Comparison of ENCODE assay signal across 9 cellular contexts in genomic region chr4:87465739-87466366, GRCh38. TPM values are rescaled to one million over a fixed set of nuclear protein-coding genes. Genes with fewer than 3 reads are reported as not detected.
DNase-seq lines count a peak whose midpoint lies in the region; ATAC-seq and TF ChIP-seq lines count a peak whose summit lies in the region.
"Had no signal": no experiment of that assay in that cellular context is flagged by ENCODE, and none has a peak within 500 bp of the region (broad histone marks: within the 10 kb centered on the region; RNA-seq: fewer than 3 reads in every experiment).

No MANE protein-coding gene starts in this region.

- peaks cover 0 to 8% (median 1%) of the 10 kb centered on the region in 4 donors for H3K4me1 ChIP-seq in liver (ENCODE audit: control insufficient read depth in 4 of 4, insufficient read depth in 4 of 4, low read length in 3 of 4)

- H3K9me3 Mint-ChIP-seq in T-helper 2 cell treated with Interferon-gamma antibody and Interleukin-4, amounts not matched to agents 5 μg/mL and 100 μg/mL, for 36 hours, result no peaks in the 10 kb centered on the region
- H3K9me3 Mint-ChIP-seq: T-helper 1 cell treated with Interleukin-12 subunit alpha and Interleukin-12 subunit beta and Interleukin-4 antibody, amounts not matched to agents 30 μg/mL and 1 μg/mL, for 36 hours had no signal

- H3K27me3 Mint-ChIP-seq in T-helper 2 cell treated with Interferon-gamma antibody and Interleukin-4, amounts not matched to agents 5 μg/mL and 100 μg/mL, for 36 hours (ENCODE audit: low read depth), result no peaks in the 10 kb centered on the region

- TF ChIP-seq RAD21 in liver (IDR thresholded peaks at IDR 0.05), result peak; percentile 88 to 90

- DNase-seq in DMS114 treated with DMSO at 0.1 percent for 48 hours (lab: John Stamatoyannopoulos, UW; ENCODE audit: unreplicated experiment) (peak; percentile 42), NCI-H69 (lab: John Stamatoyannopoulos, UW) (peak; percentile 52), cerebellar cortex (ENCODE audit: low spot score) (peak; percentile 50), MG63 (no peak)
- DNase-seq in T-helper 2 cell treated with Interferon-gamma antibody and Interleukin-4, amounts not matched to agents 5 μg/mL and 100 μg/mL, for 36 hours (ENCODE audit: low spot score), result no peak
- DNase-seq in stimulated activated CD4-positive, alpha-beta T cell treated with anti-CD3 and anti-CD28 coated beads, Interleukin-4, amount 100 ng/mL, for 24 hours, result no peak

- H3K9me3 ChIP-seq in liver (ENCODE audit: control insufficient read depth in 4 of 4, low read length in 3 of 4) (no peaks in the 10 kb centered on the region), MG63 (no peaks in the 10 kb centered on the region)

- H3K36me3 ChIP-seq in liver (ENCODE audit: control insufficient read depth in 4 of 4, insufficient read depth in 3 of 4, low read depth in 1 of 4, low read length in 3 of 4) (no peaks in the 10 kb centered on the region), MG63 (no peaks in the 10 kb centered on the region)

- no peak overlapping the region for H3K4me3 Mint-ChIP-seq in T-helper 2 cell treated with Interferon-gamma antibody and Interleukin-4, amounts not matched to agents 5 μg/mL and 100 μg/mL, for 36 hours
- H3K4me3 Mint-ChIP-seq: T-helper 1 cell treated with Interleukin-12 subunit alpha and Interleukin-12 subunit beta and Interleukin-4 antibody, amounts not matched to agents 30 μg/mL and 1 μg/mL, for 36 hours had no signal

- peaks cover 2% of the 10 kb centered on the region for H3K4me1 Mint-ChIP-seq in T-helper 2 cell treated with Interferon-gamma antibody and Interleukin-4, amounts not matched to agents 5 μg/mL and 100 μg/mL, for 36 hours (ENCODE audit: low read depth)

- TF ChIP-seq CTCF in liver (IDR thresholded peaks at IDR 0.05; ENCODE audit: low read depth, low read length, missing input control), result peak; percentile 58

- H3K27ac Mint-ChIP-seq in T-helper 2 cell treated with Interferon-gamma antibody and Interleukin-4, amounts not matched to agents 5 μg/mL and 100 μg/mL, for 36 hours, result no peak overlapping the region
- H3K27ac Mint-ChIP-seq: T-helper 1 cell treated with Interleukin-12 subunit alpha and Interleukin-12 subunit beta and Interleukin-4 antibody, amounts not matched to agents 30 μg/mL and 1 μg/mL, for 36 hours had no signal

- no peak overlapping the region for H3K9ac ChIP-seq in liver (ENCODE audit: low read depth in 1 of 2, low read length in 2 of 2)

- H3K4me3 ChIP-seq in liver (ENCODE audit: low read depth in 1 of 3, low read length in 3 of 3), result no peak overlapping the region
- H3K4me3 ChIP-seq in MG63, result no peak overlapping the region

- ATAC-seq in GM19455 (IDR thresholded peaks at IDR 0.05; ENCODE audit: unreplicated experiment), result peak; percentile 64

- 40% methylated on average over 7 of the region's 7 CpGs for WGBS in liver

- H3K27me3 ChIP-seq in liver (ENCODE audit: control insufficient read depth in 4 of 4, insufficient read depth in 4 of 4, low read length in 3 of 4), result no peaks in the 10 kb centered on the region
- no peaks in the 10 kb centered on the region for H3K27me3 ChIP-seq in MG63

- no peak overlapping the region for H3K27ac ChIP-seq in liver (ENCODE audit: low read depth in 1 of 2, low read length in 2 of 2)

- no peaks in the 10 kb centered on the region for H3K36me3 Mint-ChIP-seq in T-helper 2 cell treated with Interferon-gamma antibody and Interleukin-4, amounts not matched to agents 5 μg/mL and 100 μg/mL, for 36 hours (ENCODE audit: low read depth)

TF ChIP-seq in liver, 16 proteins besides CTCF, POLR2A, EP300 and RAD21:
- TF ChIP-seq YY1 (IDR thresholded peaks at IDR 0.05) (no peak), HNF4A (conservative IDR thresholded peaks at IDR 0.05) (no peak), FOXA2 (IDR thresholded peaks at IDR 0.05) (no peak), EGR1 (IDR thresholded peaks at IDR 0.05; ENCODE audit: low read depth in 2 of 2) (no peak), JUND (IDR thresholded peaks at IDR 0.05) (no peak), ATF3 (IDR thresholded peaks at IDR 0.05) (no peak), GABPA (IDR thresholded peaks at IDR 0.05 in 1 of 2, conservative IDR thresholded peaks at IDR 0.05 in 1 of 2) (no peak), TAF1 (conservative IDR thresholded peaks at IDR 0.05) (no peak), HNF4G (IDR thresholded peaks at IDR 0.05) (no peak), RXRA (IDR thresholded peaks at IDR 0.05) (no peak)

RNA-seq across cellular contexts. Expression of gene NUDT9, which starts 43.5 kb away (rescaled TPM):
- 10 to 100 TPM in 1 of 2 donors, 1 to 10 TPM in 1; 9.2 to 21.8 TPM for total RNA-seq in liver
- polyA plus RNA-seq in liver, result 10 to 100 TPM; 32.1 to 37.3 TPM
- 8.4 and 9.9 TPM in 2 replicates for total RNA-seq in MG63 (2014; rRNA removed; shearing (Covaris generic); ENCODE audit: low replicate concordance)

Comparison
In these comparisons a context has a peak if more than half of its experiments do, and no peak if none do; other contexts are left out.
1. DNase-seq: peak in DMS114 treated with DMSO at 0.1 percent for 48 hours (single experiment), NCI-H69 (single experiment) and cerebellar cortex (single experiment); none in T-helper 2 cell treated with Interferon-gamma antibody and Interleukin-4, amounts not matched to agents 5 μg/mL and 100 μg/mL, for 36 hours (single experiment), MG63 (single experiment) and stimulated activated CD4-positive, alpha-beta T cell treated with anti-CD3 and anti-CD28 coated beads, Interleukin-4, amount 100 ng/mL, for 24 hours (single experiment).